ENCODE assay signal across 11 cellular contexts in the genomic region with DNA sequence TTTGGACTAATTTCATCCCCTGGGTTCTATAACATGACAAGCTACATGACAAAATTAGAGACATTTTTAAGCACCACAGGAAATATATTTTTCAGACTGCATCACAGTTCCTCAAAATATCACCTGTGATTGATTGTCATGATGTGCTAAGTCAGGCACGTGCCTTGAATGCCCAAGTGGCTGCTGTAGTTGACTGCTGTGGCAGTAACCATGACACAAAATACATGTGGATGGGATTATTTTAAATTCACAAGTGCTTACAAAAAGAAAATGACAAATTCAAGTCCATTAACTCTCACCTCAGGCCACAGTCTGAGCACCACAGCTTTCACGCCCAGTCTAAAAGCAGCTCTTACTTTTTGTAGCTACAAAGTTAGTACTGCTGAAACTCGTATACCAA. TPM values are rescaled to one million over a fixed set of nuclear protein-coding genes. Genes with fewer than 3 reads are reported as not detected.
A peak's percentile ranks its signal among the peaks of the same experiment; 100 is the strongest.
DNase-seq lines count a peak whose midpoint lies in the region; ATAC-seq and TF ChIP-seq lines count a peak whose summit lies in the region.
"Had no signal": no experiment of that assay in that cellular context is flagged by ENCODE, and none has a peak within 500 bp of the region (broad histone marks: within the 10 kb centered on the region; RNA-seq: fewer than 3 reads in every experiment).

No MANE protein-coding gene starts in this region.

- peaks cover 0 to 58% (median 0%) of the 10 kb centered on the region in 3 donors for H3K36me3 ChIP-seq in Peyer's patch

- TF ChIP-seq POLR2A in GM18505 (IDR thresholded peaks at IDR 0.05; ENCODE audit: borderline replicate concordance, extremely low read depth, insufficient read depth, insufficient read length) (no peak), Peyer's patch (IDR thresholded peaks at IDR 0.05) (no peak)

- H3K9me3 ChIP-seq in Peyer's patch: no peaks in the 10 kb centered on the region

- no peaks in the 10 kb centered on the region for H3K27me3 ChIP-seq in Peyer's patch

- no peak for TF ChIP-seq CTCF in mesothelial cell of epicardium (IDR thresholded peaks at IDR 0.05; ENCODE audit: unreplicated experiment)
- no peak for TF ChIP-seq CTCF in Peyer's patch (IDR thresholded peaks at IDR 0.05)
- no peak for TF ChIP-seq CTCF in Calu3 (IDR thresholded peaks at IDR 0.05; ENCODE audit: unreplicated experiment)

- CTCF ChIA-PET in Calu3 (lab: Charles Lee): no interaction called here

- peaks cover 0 to 7% (median 0%) of the 10 kb centered on the region in 4 donors for H3K4me1 ChIP-seq in Peyer's patch

- H3K4me3 ChIP-seq in Peyer's patch: no peak overlapping the region

- H3K36me3 Mint-ChIP-seq in activated naive CD8-positive, alpha-beta T cell treated with anti-CD3 and anti-CD28 coated beads, Interleukin-2, amount 50 U/mL, for 24 hours (ENCODE audit: low read depth): peaks cover 50% of the 10 kb centered on the region
- H3K36me3 Mint-ChIP-seq in mesothelial cell of epicardium (peaks cover 26% of the 10 kb centered on the region), Calu3 (ENCODE audit: insufficient read depth, unreplicated experiment) (peaks cover 14% of the 10 kb centered on the region)

- no peak for DNase-seq in activated naive CD8-positive, alpha-beta T cell treated with anti-CD3 and anti-CD28 coated beads, Interleukin-2, amount 50 U/mL, for 24 hours
- no peak for DNase-seq in mesothelial cell of epicardium (ENCODE audit: low spot score in 2 of 2, unreplicated experiment in 2 of 2)
- DNase-seq in NCI-H1417 (lab: John Stamatoyannopoulos, UW): no peak
- DNase-seq in Peyer's patch: no peak
- no peak for DNase-seq in Calu3
- DNase-seq: activated gamma-delta T cell; effector memory CD4-positive, alpha-beta T cell had no signal

- H3K27ac ChIP-seq in Peyer's patch: no peak overlapping the region

- BruUV-seq in Calu3 (replicated peaks; lab: Mats Ljungman, UMichigan): no TSS peak

- ATAC-seq in GM18505 (IDR thresholded peaks at IDR 0.05; ENCODE audit: unreplicated experiment): peak; percentile 75
- peak; percentile 72 for ATAC-seq in GM19463 (IDR thresholded peaks at IDR 0.05; ENCODE audit: unreplicated experiment)
- peak; percentile 60 for ATAC-seq in HG03108 (IDR thresholded peaks at IDR 0.05; ENCODE audit: unreplicated experiment)
- peak; percentile 8 for ATAC-seq in activated naive CD8-positive, alpha-beta T cell treated with anti-CD3 and anti-CD28 coated beads, Interleukin-2, amount 50 U/mL, for 24 hours

- no peak overlapping the region for H3K4me3 Mint-ChIP-seq in activated naive CD8-positive, alpha-beta T cell treated with anti-CD3 and anti-CD28 coated beads, Interleukin-2, amount 50 U/mL, for 24 hours
- no peak overlapping the region for H3K4me3 Mint-ChIP-seq in mesothelial cell of epicardium
- no peak overlapping the region for H3K4me3 Mint-ChIP-seq in Calu3 (ENCODE audit: low read depth, unreplicated experiment)

- no peaks in the 10 kb centered on the region for H3K27me3 Mint-ChIP-seq in activated naive CD8-positive, alpha-beta T cell treated with anti-CD3 and anti-CD28 coated beads, Interleukin-2, amount 50 U/mL, for 24 hours
- no peaks in the 10 kb centered on the region for H3K27me3 Mint-ChIP-seq in mesothelial cell of epicardium (ENCODE audit: low read depth)
- no peaks in the 10 kb centered on the region for H3K27me3 Mint-ChIP-seq in Calu3 (ENCODE audit: unreplicated experiment)

- no peaks in the 10 kb centered on the region for H3K9me3 Mint-ChIP-seq in activated naive CD8-positive, alpha-beta T cell treated with anti-CD3 and anti-CD28 coated beads, Interleukin-2, amount 50 U/mL, for 24 hours
- H3K9me3 Mint-ChIP-seq in mesothelial cell of epicardium (no peaks in the 10 kb centered on the region), Calu3 (ENCODE audit: low read depth, unreplicated experiment) (no peaks in the 10 kb centered on the region)
- H3K9me3 Mint-ChIP-seq: T-helper 1 cell treated with Interleukin-12 subunit alpha and Interleukin-12 subunit beta and Interleukin-4 antibody, amounts not matched to agents 30 μg/mL and 1 μg/mL, for 36 hours had no signal

- H3K27ac Mint-ChIP-seq in activated naive CD8-positive, alpha-beta T cell treated with anti-CD3 and anti-CD28 coated beads, Interleukin-2, amount 50 U/mL, for 24 hours: peak overlapping the region; percentile 85
- H3K27ac Mint-ChIP-seq in mesothelial cell of epicardium: no peak overlapping the region
- H3K27ac Mint-ChIP-seq in Calu3 (ENCODE audit: unreplicated experiment): no peak overlapping the region

- intact Hi-C loops in Calu3 (cut with micrococcal nuclease; ENCODE audit: unreplicated experiment): no loop called here

- H3K4me1 Mint-ChIP-seq in activated naive CD8-positive, alpha-beta T cell treated with anti-CD3 and anti-CD28 coated beads, Interleukin-2, amount 50 U/mL, for 24 hours: peaks cover 40% of the 10 kb centered on the region
- H3K4me1 Mint-ChIP-seq in mesothelial cell of epicardium: peaks cover 6% of the 10 kb centered on the region
- no peaks in the 10 kb centered on the region for H3K4me1 Mint-ChIP-seq in Calu3 (ENCODE audit: low read depth, unreplicated experiment)

RNA-seq across cellular contexts. Expression of gene TNPO3, which starts 45.5 kb away (rescaled TPM):
- 37.7 to 40.2 TPM (median 40.2 TPM) in 3 replicates for total RNA-seq in mesothelial cell of epicardium
- total RNA-seq in Peyer's patch: 10 to 100 TPM; 25.2 to 55.3 (median 42.1) TPM
- 43.6 and 47.1 TPM in 2 replicates for total RNA-seq in Calu3 (2022)

Comparison
In these comparisons a context has a peak if more than half of its experiments do, and no peak if none do; other contexts are left out.
1. ATAC-seq: peak in every context shown above with its lines; median percentile 75 in GM18505; 72 in GM19463; 60 in HG03108; 8 in activated naive CD8-positive, alpha-beta T cell treated with anti-CD3 and anti-CD28 coated beads, Interleukin-2, amount 50 U/mL, for 24 hours.